In the genomic region with DNA sequence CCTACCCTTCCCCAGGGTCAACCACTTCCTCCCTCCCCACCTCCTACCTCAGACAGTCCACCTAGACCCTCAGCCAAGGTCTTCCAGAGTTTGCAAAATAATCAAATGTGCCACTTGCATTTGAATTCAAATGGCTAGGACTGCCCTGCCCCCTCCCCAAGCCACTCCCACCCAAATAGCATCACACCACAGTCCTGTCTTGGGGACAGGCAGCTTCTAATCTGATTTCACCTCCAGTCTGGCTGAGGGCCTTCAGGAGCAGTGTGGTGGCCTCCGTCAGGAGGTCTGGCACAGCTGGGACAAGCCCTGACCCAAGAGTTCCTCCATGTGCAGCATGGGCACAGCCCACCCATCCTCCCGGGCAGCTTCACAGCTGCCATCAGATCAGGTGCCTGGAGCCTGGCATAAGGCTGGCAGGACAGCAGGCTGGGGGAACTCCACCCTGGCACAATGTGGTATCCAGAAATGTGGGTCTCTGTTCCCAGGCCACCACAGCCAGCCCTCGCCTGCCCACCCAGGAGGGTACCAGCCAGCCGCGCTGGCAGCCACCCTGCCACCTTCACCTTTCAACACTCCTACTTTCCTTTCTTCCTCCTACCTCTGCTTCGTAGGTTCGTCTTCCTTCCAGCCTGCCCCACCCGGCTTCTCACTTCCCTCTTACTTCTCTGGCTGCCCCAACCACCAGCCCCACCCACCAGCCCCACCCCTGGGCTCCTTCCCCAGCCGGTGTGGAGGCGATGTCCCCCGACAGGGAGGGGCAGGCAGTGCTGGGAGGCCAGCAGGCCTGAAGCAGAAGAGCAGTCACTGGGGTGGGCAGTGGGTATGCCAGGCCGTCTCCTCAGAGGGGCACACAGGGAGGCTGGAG, we compare ENCODE assay signal across 8 cellular contexts. TPM values are rescaled to one million over a fixed set of nuclear protein-coding genes. Genes with fewer than 3 reads are reported as not detected.
DNase-seq lines count a peak whose midpoint lies in the region; ATAC-seq and TF ChIP-seq lines count a peak whose summit lies in the region.

A gene with protein sequence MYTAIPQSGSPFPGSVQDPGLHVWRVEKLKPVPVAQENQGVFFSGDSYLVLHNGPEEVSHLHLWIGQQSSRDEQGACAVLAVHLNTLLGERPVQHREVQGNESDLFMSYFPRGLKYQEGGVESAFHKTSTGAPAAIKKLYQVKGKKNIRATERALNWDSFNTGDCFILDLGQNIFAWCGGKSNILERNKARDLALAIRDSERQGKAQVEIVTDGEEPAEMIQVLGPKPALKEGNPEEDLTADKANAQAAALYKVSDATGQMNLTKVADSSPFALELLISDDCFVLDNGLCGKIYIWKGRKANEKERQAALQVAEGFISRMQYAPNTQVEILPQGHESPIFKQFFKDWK (minus strand): TSS at position 648 of the 865 bp plus-strand sequence. CDS start 8,221 bp downstream, outside the sequence.

- peak within 1 kb of the TSS; percentile 63 for H4K91ac ChIP-seq in mesenchymal stem cell (ENCODE audit: low read length)

- H3K23ac ChIP-seq in mesenchymal stem cell (ENCODE audit: low read length in 2 of 2) = no peak within 1 kb of the TSS

- H3K27me3 ChIP-seq in RWPE2 (ENCODE audit: insufficient read depth, poor library complexity, severe bottlenecking) (no peaks in the 10 kb centered on the region), breast epithelium (no peaks in the 10 kb centered on the region), mesenchymal stem cell (ENCODE audit: control insufficient read depth in 1 of 2, insufficient read depth in 1 of 2, low read length in 2 of 2) (no peaks in the 10 kb centered on the region), tibial artery (no peaks in the 10 kb centered on the region)

- ATAC-seq in GM18909 (IDR thresholded peaks at IDR 0.05; ENCODE audit: poor library complexity, unreplicated experiment) (peak; percentile 59), HG03045 (IDR thresholded peaks at IDR 0.05; ENCODE audit: unreplicated experiment) (peak; percentile 57), RWPE2 (ENCODE audit: low read depth) (peak; percentile 77)

- H3K9ac ChIP-seq in mesenchymal stem cell (ENCODE audit: low read length) = peak within 1 kb of the TSS; percentile 49

- H2BK120ac ChIP-seq in mesenchymal stem cell (ENCODE audit: low read depth, low read length) = no peak within 1 kb of the TSS

- H3K36me3 ChIP-seq in RWPE2 (ENCODE audit: low read depth) (peaks cover 23% of the 10 kb centered on the region; the same call in 1 of the 2 replicates), breast epithelium (no peaks in the 10 kb centered on the region), mesenchymal stem cell (ENCODE audit: control insufficient read depth in 1 of 2, insufficient read depth in 2 of 2, low read depth in 1 of 2, low read length in 2 of 2) (peaks cover 0 to 3% of the 10 kb centered on the region in 2 experiments), tibial artery (no peaks in the 10 kb centered on the region)

- H4K8ac ChIP-seq in mesenchymal stem cell (ENCODE audit: low read length) = peak within 1 kb of the TSS; percentile 39

- H3K4ac ChIP-seq in mesenchymal stem cell (ENCODE audit: low read depth in 1 of 2, low read length in 2 of 2) = peak within 1 kb of the TSS in 1 of 2 experiments; percentile 57

- H2AK5ac ChIP-seq in mesenchymal stem cell (ENCODE audit: low read length, severe bottlenecking) = no peak within 1 kb of the TSS

- H3K4me1 ChIP-seq in RWPE2 (ENCODE audit: insufficient read depth, poor library complexity, severe bottlenecking) (peaks cover 19% of the 10 kb centered on the region), breast epithelium (peaks cover 10 to 13% of the 10 kb centered on the region in 2 donors), mesenchymal stem cell (ENCODE audit: control insufficient read depth, insufficient read depth, low read depth, low read length) (peaks cover 33% of the 10 kb centered on the region), tibial artery (peaks cover 0 to 44% (median 36%) of the 10 kb centered on the region in 4 donors)

- peak within 1 kb of the TSS in 1 of 2 experiments; percentile 55 for H2BK12ac ChIP-seq in mesenchymal stem cell (ENCODE audit: low read length in 2 of 2)

- H3K4me2 ChIP-seq in mesenchymal stem cell (ENCODE audit: low read length, poor library complexity, severe bottlenecking) = no peak within 1 kb of the TSS

- no peak for TF ChIP-seq POLR2A in breast epithelium (IDR thresholded peaks at IDR 0.05)

- no peak within 1 kb of the TSS for H2AFZ ChIP-seq in mesenchymal stem cell (ENCODE audit: low read depth, low read length)

- DNase-seq in RWPE2 (ENCODE audit: low spot score) = peak; percentile 85
- peak; percentile 68 to 75 for DNase-seq in breast epithelium (ENCODE audit: low spot score in 2 of 2)
- DNase-seq in mesenchymal stem cell = no peak
- peak in 1 of 2 donors; percentile 66 for DNase-seq in tibial artery
- no peak for DNase-seq in NCI-H1930 (lab: John Stamatoyannopoulos, UW)
- DNase-seq in NCI-H2081 treated with DMSO at 0.1 percent for 48 hours (lab: John Stamatoyannopoulos, UW) = no peak

- H3K18ac ChIP-seq in mesenchymal stem cell (ENCODE audit: low read depth in 1 of 2, low read length in 2 of 2) = peak within 1 kb of the TSS in 1 of 2 experiments; percentile 75

- TF ChIP-seq CTCF in RWPE2 (IDR thresholded peaks at IDR 0.05; ENCODE audit: poor library complexity, severe bottlenecking) (no peak), breast epithelium (IDR thresholded peaks at IDR 0.05) (no peak), tibial artery (IDR thresholded peaks at IDR 0.05) (no peak)

- intact Hi-C loops in breast epithelium (cut with DNase I; ENCODE audit: low total_unique reads) (no loop called here), tibial artery (cut with DNase I; ENCODE audit: low total_unique reads) (no loop called here)

- H2BK15ac ChIP-seq in mesenchymal stem cell (ENCODE audit: low read depth, poor library complexity, severe bottlenecking) = no peak within 1 kb of the TSS

- H3K27ac ChIP-seq in RWPE2 (ENCODE audit: poor library complexity, severe bottlenecking) = peak within 1 kb of the TSS; percentile 80
- H3K27ac ChIP-seq in breast epithelium = peak within 1 kb of the TSS; percentile 81 to 86
- no peak within 1 kb of the TSS for H3K27ac ChIP-seq in mesenchymal stem cell (ENCODE audit: low read length, poor library complexity, severe bottlenecking)
- H3K27ac ChIP-seq in tibial artery = peak within 1 kb of the TSS; percentile 67 to 68

- peaks cover 16% of the 10 kb centered on the region for H3K79me1 ChIP-seq in mesenchymal stem cell (replicated peaks; ENCODE audit: low read length, poor library complexity, severe bottlenecking)

- H3K4me3 ChIP-seq in RWPE2 (ENCODE audit: severe bottlenecking) (peak within 1 kb of the TSS; percentile 1), breast epithelium (peak within 1 kb of the TSS; percentile 11 to 60 (median 36)), mesenchymal stem cell (ENCODE audit: insufficient read depth in 1 of 2, low read depth in 1 of 2, low read length in 2 of 2) (peak within 1 kb of the TSS in 1 of 2 experiments; percentile 56), tibial artery (peak within 1 kb of the TSS; percentile 27 to 39)

- no peaks in the 10 kb centered on the region for H3K9me3 ChIP-seq in RWPE2 (ENCODE audit: severe bottlenecking)
- no peaks in the 10 kb centered on the region for H3K9me3 ChIP-seq in breast epithelium
- no peaks in the 10 kb centered on the region for H3K9me3 ChIP-seq in mesenchymal stem cell (ENCODE audit: control insufficient read depth, low read length)
- no peaks in the 10 kb centered on the region for H3K9me3 ChIP-seq in tibial artery

- H2BK5ac ChIP-seq in mesenchymal stem cell (ENCODE audit: low read depth, low read length, poor library complexity, severe bottlenecking) = no peak within 1 kb of the TSS

- WGBS in mesenchymal stem cell = 66% methylated on average over 12 of the region's 12 CpGs

- H3K14ac ChIP-seq in mesenchymal stem cell (ENCODE audit: low read length in 2 of 2) = peak within 1 kb of the TSS in 1 of 2 experiments; percentile 78

RNA-seq across cellular contexts. Expression of the gene that starts here (rescaled TPM):
- 100 to 1,000 TPM; 102 to 254 (median 109) TPM for total RNA-seq in breast epithelium
- 109 TPM for polyA plus RNA-seq in mesenchymal stem cell (2013, experiment 1 of 2)
- polyA plus RNA-seq in mesenchymal stem cell (2013, experiment 2 of 2) = 105 TPM

Comparison
In these comparisons a context has a peak if more than half of its experiments do, and no peak if none do; other contexts are left out.
1. DNase-seq: peak in RWPE2 (single experiment) and breast epithelium (2 of 2); none in mesenchymal stem cell (single experiment), NCI-H1930 (0 of 2) and NCI-H2081 treated with DMSO at 0.1 percent for 48 hours (single experiment).
2. Peak in every context shown above with its lines, with median percentiles within 50 percentile points of each other: ATAC-seq.